Comparison of ENCODE assay signal across 10 cellular contexts in the genomic region with DNA sequence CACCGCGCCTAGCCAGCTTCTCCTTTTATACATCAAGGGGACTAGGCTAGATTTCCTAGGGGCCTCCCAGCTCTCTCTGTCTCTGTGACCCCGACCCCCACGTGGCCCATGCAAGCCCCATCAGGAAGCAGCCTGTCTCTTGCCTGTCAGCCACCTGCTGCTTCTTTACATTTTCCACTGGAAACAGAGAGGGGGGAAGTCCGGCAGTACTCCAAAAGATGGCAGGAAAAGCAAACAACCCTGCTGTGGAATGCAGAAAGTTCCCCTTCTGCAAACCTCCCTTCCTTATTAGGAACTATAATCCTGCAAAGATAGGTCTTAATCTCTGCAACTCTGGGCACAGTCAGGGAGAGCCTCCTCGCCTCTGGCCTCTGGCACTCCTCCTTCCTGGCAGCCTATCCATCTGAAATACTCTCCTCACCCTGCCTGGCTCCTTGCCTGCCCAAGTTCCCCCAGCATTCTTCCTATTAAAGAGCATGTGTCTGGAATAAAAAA. TPM values are rescaled to one million over a fixed set of nuclear protein-coding genes. Genes with fewer than 3 reads are reported as not detected.
DNase-seq lines count a peak whose midpoint lies in the region; ATAC-seq and TF ChIP-seq lines count a peak whose summit lies in the region.
"Had no signal": no experiment of that assay in that cellular context is flagged by ENCODE, and none has a peak within 500 bp of the region (broad histone marks: within the 10 kb centered on the region; RNA-seq: fewer than 3 reads in every experiment).

No MANE protein-coding gene starts in this region.

- H3K4me2 ChIP-seq in neural progenitor cell = peak overlapping the region; percentile 31

- H3K9ac ChIP-seq in neural progenitor cell = no peak overlapping the region

- no peaks in the 10 kb centered on the region for H3K9me3 ChIP-seq in neural progenitor cell (ENCODE audit: low read depth)

- peaks cover 45% of the 10 kb centered on the region for H3K4me1 Mint-ChIP-seq in neural progenitor cell
- H3K4me1 Mint-ChIP-seq in activated CD4-positive, alpha-beta T cell treated with anti-CD3 and anti-CD28 coated beads for 36 hours = no peaks in the 10 kb centered on the region
- peaks cover 2% of the 10 kb centered on the region for H3K4me1 Mint-ChIP-seq in activated CD8-positive, alpha-beta T cell treated with anti-CD3 and anti-CD28 coated beads, Interleukin-2, amount 10 ng/mL, durations not matched to agents 7 days and 5 days (ENCODE audit: low read depth)

- intact Hi-C loops in activated CD4-positive, alpha-beta T cell treated with anti-CD3 and anti-CD28 coated beads for 36 hours (cut with DNase I, micrococcal nuclease) = no loop called here

- H4K20me1 ChIP-seq in neural progenitor cell (ENCODE audit: low read depth) = peaks cover 30% of the 10 kb centered on the region

- no peaks in the 10 kb centered on the region for H3K36me3 ChIP-seq in neural progenitor cell

- H3K27me3 Mint-ChIP-seq in neural progenitor cell (ENCODE audit: insufficient read depth, low read depth) = peaks cover 3% of the 10 kb centered on the region
- peaks cover 2% of the 10 kb centered on the region for H3K27me3 Mint-ChIP-seq in activated CD4-positive, alpha-beta T cell treated with anti-CD3 and anti-CD28 coated beads for 36 hours
- no peaks in the 10 kb centered on the region for H3K27me3 Mint-ChIP-seq in activated CD8-positive, alpha-beta T cell treated with anti-CD3 and anti-CD28 coated beads, Interleukin-2, amount 10 ng/mL, durations not matched to agents 7 days and 5 days (ENCODE audit: low read depth)

- CTCF ChIA-PET in activated CD4-positive, alpha-beta T cell treated with anti-CD3 and anti-CD28 coated beads for 36 hours (lab: Charles Lee) = interaction anchor here (1.2 kb wide), 1 partner anchor 10 kb away, joined by 5 read pairs; no protein-coding TSS in a partner anchor
- CTCF ChIA-PET in activated CD8-positive, alpha-beta T cell treated with anti-CD3 and anti-CD28 coated beads, Interleukin-2, amount 10 ng/mL, durations not matched to agents 7 days and 5 days (lab: Charles Lee) = interaction anchor here (2.0 to 2.5 kb wide), 2 partner anchors 10 to 11 kb away, joined by 7 to 9 read pairs; no protein-coding TSS in a partner anchor

- H3K27ac ChIP-seq in neural progenitor cell = peak overlapping the region; percentile 47
- H3K27ac ChIP-seq: dorsolateral prefrontal cortex had no signal

- TF ChIP-seq CTCF in neural progenitor cell (IDR thresholded peaks at IDR 0.05) = no peak

- ATAC-seq in esophagus mucosa = peak; percentile 67
- ATAC-seq in activated CD4-positive, alpha-beta T cell treated with anti-CD3 and anti-CD28 coated beads for 36 hours = no peak
- ATAC-seq in activated CD8-positive, alpha-beta T cell treated with anti-CD3 and anti-CD28 coated beads, Interleukin-2, amount 10 ng/mL, durations not matched to agents 7 days and 5 days = no peak

- H2AFZ ChIP-seq in neural progenitor cell (replicated peaks) = no peak overlapping the region

- POLR2A ChIA-PET in activated CD4-positive, alpha-beta T cell treated with anti-CD3 and anti-CD28 coated beads for 36 hours (lab: Charles Lee) = no interaction called here
- POLR2A ChIA-PET in activated CD8-positive, alpha-beta T cell treated with anti-CD3 and anti-CD28 coated beads, Interleukin-2, amount 10 ng/mL, durations not matched to agents 7 days and 5 days (lab: Charles Lee) = no interaction called here

- H3K27me3 ChIP-seq in neural progenitor cell = no peaks in the 10 kb centered on the region
- H3K27me3 ChIP-seq: dorsolateral prefrontal cortex had no signal

- H3K4me3 Mint-ChIP-seq in neural progenitor cell = no peak overlapping the region
- H3K4me3 Mint-ChIP-seq in activated CD4-positive, alpha-beta T cell treated with anti-CD3 and anti-CD28 coated beads for 36 hours = no peak overlapping the region
- H3K4me3 Mint-ChIP-seq in activated CD8-positive, alpha-beta T cell treated with anti-CD3 and anti-CD28 coated beads, Interleukin-2, amount 10 ng/mL, durations not matched to agents 7 days and 5 days = no peak overlapping the region

- H3K9me3 Mint-ChIP-seq in neural progenitor cell = no peaks in the 10 kb centered on the region
- no peaks in the 10 kb centered on the region for H3K9me3 Mint-ChIP-seq in activated CD4-positive, alpha-beta T cell treated with anti-CD3 and anti-CD28 coated beads for 36 hours (ENCODE audit: low read depth)
- H3K9me3 Mint-ChIP-seq in activated CD8-positive, alpha-beta T cell treated with anti-CD3 and anti-CD28 coated beads, Interleukin-2, amount 10 ng/mL, durations not matched to agents 7 days and 5 days (ENCODE audit: insufficient read depth) = no peaks in the 10 kb centered on the region

- H3K4me3 ChIP-seq in neural progenitor cell = no peak overlapping the region
- H3K4me3 ChIP-seq: dorsolateral prefrontal cortex had no signal

- H3K27ac Mint-ChIP-seq in neural progenitor cell = peak overlapping the region; percentile 67
- H3K27ac Mint-ChIP-seq in activated CD4-positive, alpha-beta T cell treated with anti-CD3 and anti-CD28 coated beads for 36 hours = no peak overlapping the region
- no peak overlapping the region for H3K27ac Mint-ChIP-seq in activated CD8-positive, alpha-beta T cell treated with anti-CD3 and anti-CD28 coated beads, Interleukin-2, amount 10 ng/mL, durations not matched to agents 7 days and 5 days

- peaks cover 42% of the 10 kb centered on the region for H3K4me1 ChIP-seq in neural progenitor cell

- H3K36me3 Mint-ChIP-seq in neural progenitor cell = peaks cover 38% of the 10 kb centered on the region
- peaks cover 4% of the 10 kb centered on the region for H3K36me3 Mint-ChIP-seq in activated CD4-positive, alpha-beta T cell treated with anti-CD3 and anti-CD28 coated beads for 36 hours (ENCODE audit: low read depth)
- no peaks in the 10 kb centered on the region for H3K36me3 Mint-ChIP-seq in activated CD8-positive, alpha-beta T cell treated with anti-CD3 and anti-CD28 coated beads, Interleukin-2, amount 10 ng/mL, durations not matched to agents 7 days and 5 days (ENCODE audit: low read depth)

- H3F3A ChIP-seq in neural progenitor cell (ENCODE audit: low read depth) = peaks cover 20% of the 10 kb centered on the region

- H3K79me2 ChIP-seq in neural progenitor cell (ENCODE audit: low read depth) = no peaks in the 10 kb centered on the region

- DNase-seq in AG20443 (ENCODE audit: low spot score) = peak; percentile 58
- DNase-seq in NCI-H69 (lab: John Stamatoyannopoulos, UW) = peak; percentile 9
- peak; percentile 22 for DNase-seq in neural progenitor cell (ENCODE audit: low spot score)
- DNase-seq in LoVo (ENCODE audit: low spot score) = no peak
- DNase-seq in activated CD4-positive, alpha-beta T cell treated with anti-CD3 and anti-CD28 coated beads for 36 hours = no peak
- DNase-seq in globus pallidus (ENCODE audit: low spot score) = no peak
- DNase-seq in activated CD8-positive, alpha-beta T cell treated with anti-CD3 and anti-CD28 coated beads, Interleukin-2, amount 10 ng/mL, durations not matched to agents 7 days and 5 days = no peak
- DNase-seq: dorsolateral prefrontal cortex; NK-92 treated with Interleukin-12 subunit alpha and Interleukin-12 subunit beta, amount 100 ng/mL, for 24 hours had no signal

RNA-seq across cellular contexts. Expression of a gene that starts 47.4 kb away (rescaled TPM):
- total RNA-seq in esophagus mucosa = 20.3 TPM
- total RNA-seq in neural progenitor cell (ENCODE audit: low replicate concordance) = 26.6 and 35.9 TPM in 2 replicates
- 10 to 100 TPM; 22.1 to 27.7 TPM for total RNA-seq in activated CD4-positive, alpha-beta T cell treated with anti-CD3 and anti-CD28 coated beads for 36 hours
- total RNA-seq in activated CD8-positive, alpha-beta T cell treated with anti-CD3 and anti-CD28 coated beads, Interleukin-2, amount 10 ng/mL, durations not matched to agents 7 days and 5 days = 10 to 100 TPM; 20.7 to 23.8 TPM

Comparison
In these comparisons a context has a peak if more than half of its experiments do, and no peak if none do; other contexts are left out.
1. DNase-seq: peak in AG20443 (single experiment), NCI-H69 (single experiment) and neural progenitor cell (single experiment); none in LoVo (single experiment), activated CD4-positive, alpha-beta T cell treated with anti-CD3 and anti-CD28 coated beads for 36 hours (single experiment), globus pallidus (single experiment) and activated CD8-positive, alpha-beta T cell treated with anti-CD3 and anti-CD28 coated beads, Interleukin-2, amount 10 ng/mL, durations not matched to agents 7 days and 5 days (single experiment).